20 cellular contexts compared by ENCODE assay signal in genomic region chr7:29350351-29350750, GRCh38.
DNase-seq lines count a peak whose midpoint lies in the region; ATAC-seq lines count a peak whose summit lies in the region.
"Had no signal": no experiment of that assay in that cellular context is flagged by ENCODE, and none has a peak within 500 bp of the region (broad histone marks: within the 10 kb centered on the region; RNA-seq: fewer than 3 reads in every experiment).

No MANE protein-coding gene starts in this region.

- no peak overlapping the region for H3K4me3 Mint-ChIP-seq in immature natural killer cell
- H3K4me3 Mint-ChIP-seq: activated CD8-positive, alpha-beta T cell treated with anti-CD3 and anti-CD28 coated beads, Interleukin-2, amount 10 ng/mL, durations not matched to agents 7 days and 5 days; GM23338 had no signal

- H3K9me3 Mint-ChIP-seq in immature natural killer cell: no peaks in the 10 kb centered on the region
- H3K9me3 Mint-ChIP-seq: GM23338 had no signal

- no peaks in the 10 kb centered on the region for H4K20me1 ChIP-seq in BLaER1

- H3K4me3 ChIP-seq in BLaER1: no peak overlapping the region
- H3K4me3 ChIP-seq: ascending aorta, GM23338, heart right ventricle, MG63, thoracic aorta had no signal

- H3K4me1 Mint-ChIP-seq in immature natural killer cell: no peaks in the 10 kb centered on the region

- H3K27ac Mint-ChIP-seq in immature natural killer cell: no peak overlapping the region
- H3K27ac Mint-ChIP-seq: activated CD8-positive, alpha-beta T cell treated with anti-CD3 and anti-CD28 coated beads, Interleukin-2, amount 10 ng/mL, durations not matched to agents 7 days and 5 days; GM23338 had no signal

- no peaks in the 10 kb centered on the region for H3K36me3 ChIP-seq in BLaER1
- H3K36me3 ChIP-seq: ascending aorta, MG63, thoracic aorta had no signal

- H3K27ac ChIP-seq in BLaER1: no peak overlapping the region
- H3K27ac ChIP-seq: ascending aorta, C4-2B, heart right ventricle, thoracic aorta had no signal

- ATAC-seq in HG02642 (IDR thresholded peaks at IDR 0.05; ENCODE audit: poor library complexity, unreplicated experiment): no peak
- ATAC-seq: activated CD8-positive, alpha-beta T cell treated with anti-CD3 and anti-CD28 coated beads, Interleukin-2, amount 10 ng/mL, durations not matched to agents 7 days and 5 days; GM23338; heart right ventricle; HepG2 had no signal

- H3K36me3 Mint-ChIP-seq in immature natural killer cell: peaks cover 0 to 15% (median 5%) of the 10 kb centered on the region in 3 donors

- H3K9ac ChIP-seq in BLaER1: no peak overlapping the region

- H3K27me3 ChIP-seq in BLaER1: no peaks in the 10 kb centered on the region
- H3K27me3 ChIP-seq: ascending aorta, heart right ventricle, MG63 had no signal

- DNase-seq in NCI-H1092 (lab: John Stamatoyannopoulos, UW) (peak; percentile 11), NCI-H69 (lab: John Stamatoyannopoulos, UW) (peak; percentile 99), kidney glomerular epithelial cell (lab: John Stamatoyannopoulos, UW) (peak; percentile 75), immature natural killer cell (no peak)
- DNase-seq in activated CD4-positive, alpha-beta T cell treated with anti-CD3 and anti-CD28 coated beads, Interleukin-2, amount 50 U/mL, for 4 hours: no peak
- no peak for DNase-seq in activated CD4-positive, alpha-beta T cell treated with anti-CD3 and anti-CD28 coated beads for 4 hours
- DNase-seq: activated CD8-positive, alpha-beta T cell treated with anti-CD3 and anti-CD28 coated beads, Interleukin-2, amount 10 ng/mL, durations not matched to agents 7 days and 5 days; activated naive CD4-positive, alpha-beta T cell treated with anti-CD3 and anti-CD28 coated beads, Interleukin-2, amount 50 U/mL, for 16 hours; activated T-cell treated with anti-CD3 and anti-CD28 coated beads, Interleukin-2, amount 50 U/mL, for 48 hours; heart right ventricle; MG63; retina; T-helper 2 cell had no signal

- H3K27me3 Mint-ChIP-seq in immature natural killer cell (ENCODE audit: low read depth in 3 of 3): peaks cover 0 to 2% (median 2%) of the 10 kb centered on the region in 3 donors

- H3K4me2 ChIP-seq in BLaER1: peak overlapping the region; percentile 34
- H3K4me2 ChIP-seq: GM23338 had no signal

- no peaks in the 10 kb centered on the region for H3K9me3 ChIP-seq in BLaER1
- H3K9me3 ChIP-seq: ascending aorta, heart right ventricle, MG63, thoracic aorta had no signal

- peaks cover 25% of the 10 kb centered on the region for H3K4me1 ChIP-seq in BLaER1
- H3K4me1 ChIP-seq: ascending aorta had no signal

Comparison
In these comparisons a context has a peak if more than half of its experiments do, and no peak if none do; other contexts are left out.
1. DNase-seq: peak in NCI-H1092 (single experiment), NCI-H69 (single experiment) and kidney glomerular epithelial cell (single experiment); none in immature natural killer cell (0 of 3), activated CD4-positive, alpha-beta T cell treated with anti-CD3 and anti-CD28 coated beads, Interleukin-2, amount 50 U/mL, for 4 hours (0 of 2) and activated CD4-positive, alpha-beta T cell treated with anti-CD3 and anti-CD28 coated beads for 4 hours (0 of 2).